ENCODE assay signal across 8 cellular contexts in the genomic region with DNA sequence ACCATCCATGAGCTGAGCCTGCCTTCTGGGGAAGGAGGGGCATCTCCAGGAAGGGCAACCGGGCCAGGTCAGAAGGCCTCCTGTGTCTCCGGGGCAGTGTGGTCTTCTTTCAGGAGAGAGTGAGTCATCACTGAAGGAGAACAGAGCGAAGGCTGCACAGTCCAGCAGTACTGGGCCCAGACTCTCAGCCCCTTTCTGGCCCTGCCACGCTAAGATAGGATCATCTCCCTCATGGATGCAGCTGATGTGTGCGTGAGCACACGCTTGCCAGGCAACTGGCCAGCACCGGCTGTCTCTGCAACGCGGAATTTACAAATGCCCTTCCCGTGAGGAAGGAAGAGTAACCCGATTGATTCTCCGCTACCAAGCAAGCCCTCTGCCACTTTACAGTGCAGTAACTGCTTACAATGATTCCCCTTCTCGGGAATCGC.
DNase-seq lines count a peak whose midpoint lies in the region; ATAC-seq and TF ChIP-seq lines count a peak whose summit lies in the region.

No MANE protein-coding gene starts in this region.

- DNase-seq in DMS153 (lab: John Stamatoyannopoulos, UW): peak; percentile 15
- DNase-seq in HT-29 (ENCODE audit: low spot score): peak; percentile 39
- peak; percentile 23 for DNase-seq in WERI-Rb-1
- no peak for DNase-seq in activated gamma-delta T cell treated with Interleukin-2 at 50 U/mL for 16 hours

- no peak for TF ChIP-seq POLR2A in gastroesophageal sphincter (IDR thresholded peaks at IDR 0.05)

- peak overlapping the region; percentile 97 for H2AFZ ChIP-seq in neuron (ENCODE audit: low read depth, low read length)

- TF ChIP-seq CTCF in WERI-Rb-1 (IDR thresholded peaks at IDR 0.05; ENCODE audit: low read depth, low read length) (no peak), gastroesophageal sphincter (IDR thresholded peaks at IDR 0.05) (no peak)

- no peak for TF ChIP-seq EP300 in gastroesophageal sphincter (IDR thresholded peaks at IDR 0.05)

- H3K4me1 ChIP-seq in gastroesophageal sphincter (peaks cover 0 to 27% (median 12%) of the 10 kb centered on the region in 3 donors), neuron (ENCODE audit: insufficient read depth, low read length) (peaks cover 7% of the 10 kb centered on the region)

- ATAC-seq in GM21390 (IDR thresholded peaks at IDR 0.05; ENCODE audit: unreplicated experiment) (peak; percentile 46), gastroesophageal sphincter (peak; percentile 75), HG02884 (IDR thresholded peaks at IDR 0.05; ENCODE audit: unreplicated experiment) (no peak)

- H3K36me3 ChIP-seq in WERI-Rb-1 (no peaks in the 10 kb centered on the region), gastroesophageal sphincter (no peaks in the 10 kb centered on the region), neuron (ENCODE audit: insufficient read depth, low read length) (no peaks in the 10 kb centered on the region)

- H3K4me3 ChIP-seq in WERI-Rb-1 (ENCODE audit: low read depth, low read length): peak overlapping the region; percentile 80
- peak overlapping the region; percentile 62 to 68 for H3K4me3 ChIP-seq in gastroesophageal sphincter
- peak overlapping the region; percentile 52 for H3K4me3 ChIP-seq in neuron (ENCODE audit: low read length)

- no peaks in the 10 kb centered on the region for H3K9me3 ChIP-seq in WERI-Rb-1 (ENCODE audit: severe bottlenecking)
- no peaks in the 10 kb centered on the region for H3K9me3 ChIP-seq in gastroesophageal sphincter
- H3K9me3 ChIP-seq in neuron (ENCODE audit: low read length): no peaks in the 10 kb centered on the region

- WGBS in gastroesophageal sphincter (ENCODE audit: low coverage in 1 of 2), 2 donors: no CpG with 5 or more reads among the region's 14 CpGs

- H3K27ac ChIP-seq in WERI-Rb-1 (peak overlapping the region; percentile 58), gastroesophageal sphincter (peak overlapping the region; percentile 64 to 94 (median 88))

- H3K27me3 ChIP-seq in WERI-Rb-1 (ENCODE audit: insufficient read depth, low read depth, severe bottlenecking): no peaks in the 10 kb centered on the region
- no peaks in the 10 kb centered on the region for H3K27me3 ChIP-seq in gastroesophageal sphincter
- H3K27me3 ChIP-seq in neuron (ENCODE audit: insufficient read depth, low read length): no peaks in the 10 kb centered on the region
